ENCODE assay signal across 20 cellular contexts in the genomic region with DNA sequence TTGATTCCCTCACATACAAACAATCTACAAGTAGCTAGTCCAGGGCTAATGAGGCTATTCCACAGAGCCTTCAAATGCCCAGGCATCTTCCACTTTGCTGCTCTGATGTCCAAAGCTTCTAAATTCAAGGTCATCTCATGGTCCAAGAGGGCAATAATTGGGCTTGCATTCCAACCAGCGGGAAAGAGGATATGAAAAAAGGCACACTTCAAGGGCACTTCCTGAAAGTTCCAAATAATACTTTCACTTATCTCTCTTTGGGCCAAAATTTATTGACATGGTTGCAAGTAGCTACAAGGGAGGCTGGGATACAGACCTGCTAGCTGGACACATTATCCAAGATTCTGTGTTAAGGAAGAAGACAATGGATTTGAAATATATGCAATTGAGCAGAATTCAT. TPM values are rescaled to one million over a fixed set of nuclear protein-coding genes. Genes with fewer than 3 reads are reported as not detected.
DNase-seq lines count a peak whose midpoint lies in the region; ATAC-seq and TF ChIP-seq lines count a peak whose summit lies in the region.
"Had no signal": no experiment of that assay in that cellular context is flagged by ENCODE, and none has a peak within 500 bp of the region (broad histone marks: within the 10 kb centered on the region; RNA-seq: fewer than 3 reads in every experiment).

No MANE protein-coding gene starts in this region.

- H3K56ac ChIP-seq in mesendoderm (ENCODE audit: low read length): no peak overlapping the region

- H3K36me3 ChIP-seq in OCI-LY3 (replicated peaks; ENCODE audit: low read depth, low read length) (no peaks in the 10 kb centered on the region), PC-3 (ENCODE audit: low read depth, low read length) (no peaks in the 10 kb centered on the region), mesendoderm (ENCODE audit: control insufficient read depth, insufficient read depth, low read length) (no peaks in the 10 kb centered on the region)

- H3K4me3 ChIP-seq in OCI-LY3 (ENCODE audit: low read length): no peak overlapping the region
- no peak overlapping the region for H3K4me3 ChIP-seq in PC-3 (ENCODE audit: low read length)
- no peak overlapping the region for H3K4me3 ChIP-seq in mesendoderm (ENCODE audit: low read length)

- H4K20me1 ChIP-seq in OCI-LY3 (ENCODE audit: insufficient read depth, low read length) (no peaks in the 10 kb centered on the region), PC-3 (ENCODE audit: low read length) (no peaks in the 10 kb centered on the region)

- H3K4me1 Mint-ChIP-seq in IgD-negative memory B cell: peaks cover 11% of the 10 kb centered on the region in 3 donors
- peaks cover 18% of the 10 kb centered on the region for H3K4me1 Mint-ChIP-seq in memory B cell
- H3K4me1 Mint-ChIP-seq: H9 had no signal

- intact Hi-C loops in PC-3 (cut with micrococcal nuclease): no loop called here

- POLR2A ChIA-PET in PC-3 (lab: Charles Lee; ENCODE audit: unreplicated experiment): no interaction called here

- H2BK120ac ChIP-seq in mesendoderm (ENCODE audit: low read depth, low read length): no peak overlapping the region

- H2AK5ac ChIP-seq in mesendoderm (ENCODE audit: low read length): no peak overlapping the region

- peak overlapping the region; percentile 9; the same call in 1 of the 2 replicates for H3K4me2 ChIP-seq in OCI-LY3 (ENCODE audit: low read length)
- no peak overlapping the region for H3K4me2 ChIP-seq in PC-3 (ENCODE audit: low read length)
- no peak overlapping the region for H3K4me2 ChIP-seq in mesendoderm (ENCODE audit: low read length)

- WGBS in mesendoderm (ENCODE audit: extremely low coverage, insufficient coverage, low lambda C conversion rate): no CpG with 5 or more reads among the region's 1 CpG

- no peak overlapping the region for H2BK15ac ChIP-seq in mesendoderm (replicated peaks; ENCODE audit: low read depth)

- TF ChIP-seq CTCF in OCI-LY3 (IDR thresholded peaks at IDR 0.05; ENCODE audit: low read depth, low read length) (no peak), PC-3 (conservative IDR thresholded peaks at IDR 0.05; ENCODE audit: low read depth, low read length) (no peak)

- no peak overlapping the region for H3K4ac ChIP-seq in mesendoderm (ENCODE audit: low read depth, low read length)

- H3K9me3 Mint-ChIP-seq in IgD-negative memory B cell (no peaks in the 10 kb centered on the region), memory B cell (no peaks in the 10 kb centered on the region)
- H3K9me3 Mint-ChIP-seq: H9 had no signal

- H3K23ac ChIP-seq in mesendoderm (ENCODE audit: low read length): no peak overlapping the region

- H3K79me2 ChIP-seq in OCI-LY3 (ENCODE audit: low read length) (no peaks in the 10 kb centered on the region), PC-3 (ENCODE audit: low read length) (no peaks in the 10 kb centered on the region), mesendoderm (ENCODE audit: control insufficient read depth, insufficient read depth, low read length) (no peaks in the 10 kb centered on the region)

- H3K27ac ChIP-seq in OCI-LY3 (ENCODE audit: low read length) (no peak overlapping the region), PC-3 (ENCODE audit: low read length) (no peak overlapping the region), mesendoderm (ENCODE audit: low read depth, low read length) (no peak overlapping the region), caudate nucleus (ENCODE audit: low read depth, low read length) (no peak overlapping the region)

- no peaks in the 10 kb centered on the region for H3F3A ChIP-seq in PC-3 (ENCODE audit: low read length, unreplicated experiment)

- no peak overlapping the region for H4K8ac ChIP-seq in mesendoderm (ENCODE audit: low read depth, low read length)

- H3K4me1 ChIP-seq in OCI-LY3 (ENCODE audit: low read length) (peaks cover 38% of the 10 kb centered on the region), PC-3 (ENCODE audit: insufficient read depth, low read length) (no peaks in the 10 kb centered on the region), mesendoderm (ENCODE audit: control insufficient read depth, low read depth, low read length) (no peaks in the 10 kb centered on the region)

- H3K4me3 Mint-ChIP-seq in IgD-negative memory B cell (peak overlapping the region in 1 of 4 donors; percentile 47), memory B cell (no peak overlapping the region)
- H3K4me3 Mint-ChIP-seq: CD4-positive, alpha-beta memory T cell; H9 had no signal

- ATAC-seq in memory B cell (ENCODE audit: low read depth) (no peak), PC-3 (no peak)

- H2AFZ ChIP-seq in OCI-LY3 (ENCODE audit: low read depth, low read length) (no peak overlapping the region), PC-3 (ENCODE audit: low read length) (no peak overlapping the region)

- CTCF ChIA-PET in PC-3 (lab: Charles Lee): no interaction called here

- H3K27ac Mint-ChIP-seq in IgD-negative memory B cell (peak overlapping the region in 2 of 3 donors; percentile 40 to 81), memory B cell (peak overlapping the region; percentile 60)
- H3K27ac Mint-ChIP-seq: CD4-positive, alpha-beta memory T cell; H9 had no signal

- DNase-seq in CD1c-positive myeloid dendritic cell (ENCODE audit: extremely low spot score) (peak; percentile 65), memory B cell (ENCODE audit: low spot score in 2 of 2) (no peak), NCI-H1436 treated with DMSO at 0.1 percent for 48 hours (lab: John Stamatoyannopoulos, UW) (no peak), PC-3 (no peak), mesendoderm (no peak), caudate nucleus (lab: John Stamatoyannopoulos, UW) (no peak)
- DNase-seq: ACHN; AML-193; C1 segment of cervical spinal cord; CD4-positive, alpha-beta memory T cell; DMS153; DMS79; GDM1; H9; IMR-90; KBM-7 had no signal

- no peak overlapping the region for H3K9ac ChIP-seq in OCI-LY3 (ENCODE audit: low read length)
- H3K9ac ChIP-seq in PC-3 (ENCODE audit: low read length): no peak overlapping the region
- no peak overlapping the region for H3K9ac ChIP-seq in mesendoderm (ENCODE audit: low read length)

- H3K36me3 Mint-ChIP-seq in IgD-negative memory B cell (peaks cover 2% of the 10 kb centered on the region), memory B cell (peaks cover 2% of the 10 kb centered on the region)

- no TSS peak for BruUV-seq in PC-3 (replicated peaks; lab: Mats Ljungman, UMichigan)

- no peaks in the 10 kb centered on the region for H3K27me3 Mint-ChIP-seq in IgD-negative memory B cell
- H3K27me3 Mint-ChIP-seq in memory B cell: no peaks in the 10 kb centered on the region

- no peaks in the 10 kb centered on the region for H3K9me2 ChIP-seq in PC-3 (replicated peaks; ENCODE audit: low read length)

- H2BK5ac ChIP-seq in mesendoderm (ENCODE audit: low read length): no peak overlapping the region

- H4K5ac ChIP-seq in mesendoderm (ENCODE audit: low read length): no peak overlapping the region

- H3K27me3 ChIP-seq in OCI-LY3 (ENCODE audit: low read depth, low read length) (no peaks in the 10 kb centered on the region), PC-3 (ENCODE audit: low read length) (0 out of 2 replicates have a peak, but pooled peaks cover 4% of the 10 kb centered on the region), mesendoderm (ENCODE audit: insufficient read depth, low read length, poor library complexity) (no peaks in the 10 kb centered on the region)

- H3K18ac ChIP-seq in mesendoderm (ENCODE audit: low read length): no peak overlapping the region

- H3K9me3 ChIP-seq in OCI-LY3 (ENCODE audit: insufficient read depth, low read length): no peaks in the 10 kb centered on the region
- H3K9me3 ChIP-seq in PC-3 (ENCODE audit: low read length): no peaks in the 10 kb centered on the region

- H3K79me1 ChIP-seq in mesendoderm (ENCODE audit: low read length): no peaks in the 10 kb centered on the region

RNA-seq across cellular contexts. Expression of a gene that starts 25.2 kb away (rescaled TPM):
- 66.4 TPM for polyA plus RNA-seq in IgD-negative memory B cell
- not detected in 2 replicates for total RNA-seq in PC-3 (2014; rRNA removed)
- polyA plus RNA-seq in mesendoderm (2013, experiment 1 of 2): 0.11 TPM
- 0.06 TPM for polyA plus RNA-seq in mesendoderm (2013, experiment 2 of 2)
- total RNA-seq: Daoy, H1, H9, IMR-90 had no signal
- polyA plus RNA-seq: IMR-90 had no signal
